9 cellular contexts compared by ENCODE assay signal in genomic region chr7:80883188-80884025, GRCh38. TPM values are rescaled to one million over a fixed set of nuclear protein-coding genes. Genes with fewer than 3 reads are reported as not detected.
DNase-seq lines count a peak whose midpoint lies in the region; TF ChIP-seq lines count a peak whose summit lies in the region.
"Had no signal": no experiment of that assay in that cellular context is flagged by ENCODE, and none has a peak within 500 bp of the region (broad histone marks: within the 10 kb centered on the region; RNA-seq: fewer than 3 reads in every experiment).

No MANE protein-coding gene starts in this region.

- H3K27ac ChIP-seq in ACC112 (ENCODE audit: low read depth, low read length): peak overlapping the region; percentile 89
- H3K27ac ChIP-seq in coronary artery: peak overlapping the region; percentile 68 to 82

- peaks cover 15% of the 10 kb centered on the region for H3K36me3 ChIP-seq in ACC112 (ENCODE audit: insufficient read depth, low read length)

- peaks cover 8% of the 10 kb centered on the region for H3K36me3 Mint-ChIP-seq in mesothelial cell of epicardium
- no peaks in the 10 kb centered on the region for H3K36me3 Mint-ChIP-seq in activated CD4-positive, alpha-beta memory T cell treated with anti-CD3 and anti-CD28 coated beads for 36 hours
- H3K36me3 Mint-ChIP-seq: memory B cell had no signal

- H3K79me2 ChIP-seq in ACC112 (ENCODE audit: control insufficient read depth, insufficient read depth, low read length, unreplicated experiment): peaks cover 43% of the 10 kb centered on the region

- H3K4me1 Mint-ChIP-seq in mesothelial cell of epicardium: peaks cover 82% of the 10 kb centered on the region
- no peaks in the 10 kb centered on the region for H3K4me1 Mint-ChIP-seq in activated CD4-positive, alpha-beta memory T cell treated with anti-CD3 and anti-CD28 coated beads for 36 hours (ENCODE audit: low read depth)
- H3K4me1 Mint-ChIP-seq: memory B cell had no signal

- H3K4me1 ChIP-seq in ACC112 (ENCODE audit: control insufficient read depth, insufficient read depth, low read length, unreplicated experiment): peaks cover 44% of the 10 kb centered on the region

- TF ChIP-seq CTCF in coronary artery (IDR thresholded peaks at IDR 0.05): no peak
- TF ChIP-seq CTCF in mesothelial cell of epicardium (IDR thresholded peaks at IDR 0.05; ENCODE audit: unreplicated experiment): no peak
- no peak for TF ChIP-seq CTCF in GM20000 (IDR thresholded peaks at IDR 0.05; ENCODE audit: extremely low read depth, missing control alignments)

- H3K27ac Mint-ChIP-seq in mesothelial cell of epicardium: peak overlapping the region; percentile 91
- H3K27ac Mint-ChIP-seq in activated CD4-positive, alpha-beta memory T cell treated with anti-CD3 and anti-CD28 coated beads for 36 hours: no peak overlapping the region
- H3K27ac Mint-ChIP-seq: memory B cell had no signal

- H3K27me3 Mint-ChIP-seq in mesothelial cell of epicardium (ENCODE audit: low read depth): no peaks in the 10 kb centered on the region
- H3K27me3 Mint-ChIP-seq in activated CD4-positive, alpha-beta memory T cell treated with anti-CD3 and anti-CD28 coated beads for 36 hours: no peaks in the 10 kb centered on the region
- H3K27me3 Mint-ChIP-seq: memory B cell had no signal

- no peak overlapping the region for H2AFZ ChIP-seq in ACC112 (ENCODE audit: low read length, unreplicated experiment)

- no peaks in the 10 kb centered on the region for H3K9me3 Mint-ChIP-seq in mesothelial cell of epicardium
- H3K9me3 Mint-ChIP-seq in activated CD4-positive, alpha-beta memory T cell treated with anti-CD3 and anti-CD28 coated beads for 36 hours: peaks cover 3% of the 10 kb centered on the region

- CTCF ChIA-PET in activated CD4-positive, alpha-beta memory T cell treated with anti-CD3 and anti-CD28 coated beads for 36 hours (lab: Charles Lee): no interaction called here

- peak; percentile 95 for DNase-seq in LoVo (ENCODE audit: low spot score)
- no peak for DNase-seq in coronary artery (ENCODE audit: low spot score)
- DNase-seq in mesothelial cell of epicardium (ENCODE audit: low spot score in 2 of 2, unreplicated experiment in 2 of 2): no peak
- no peak for DNase-seq in activated CD4-positive, alpha-beta memory T cell treated with anti-CD3 and anti-CD28 coated beads for 36 hours
- DNase-seq in NCI-H2171 (lab: John Stamatoyannopoulos, UW): no peak
- no peak for DNase-seq in GM20000 (ENCODE audit: low spot score)
- DNase-seq in NCI-H1436 treated with DMSO at 0.1 percent for 48 hours (lab: John Stamatoyannopoulos, UW): no peak

- no peaks in the 10 kb centered on the region for H3K27me3 ChIP-seq in ACC112 (ENCODE audit: insufficient read depth, low read length)

- POLR2A ChIA-PET in activated CD4-positive, alpha-beta memory T cell treated with anti-CD3 and anti-CD28 coated beads for 36 hours (lab: Charles Lee): no interaction called here

- intact Hi-C loops in activated CD4-positive, alpha-beta memory T cell treated with anti-CD3 and anti-CD28 coated beads for 36 hours (cut with micrococcal nuclease): no loop called here

- peak overlapping the region; percentile 6 for H3K4me3 Mint-ChIP-seq in mesothelial cell of epicardium
- no peak overlapping the region for H3K4me3 Mint-ChIP-seq in activated CD4-positive, alpha-beta memory T cell treated with anti-CD3 and anti-CD28 coated beads for 36 hours
- H3K4me3 Mint-ChIP-seq: memory B cell had no signal

- H3K4me3 ChIP-seq in ACC112 (ENCODE audit: low read depth, low read length) (peak overlapping the region; percentile 41), coronary artery (peak overlapping the region; percentile 34)

RNA-seq across cellular contexts. Expression of gene SEMA3C, which starts 35.4 kb away (rescaled TPM):
- 490 to 527 TPM (median 496 TPM) in 3 replicates for total RNA-seq in mesothelial cell of epicardium
- not detected for total RNA-seq in activated CD4-positive, alpha-beta memory T cell treated with anti-CD3 and anti-CD28 coated beads for 36 hours

Comparison
In these comparisons a context has a peak if more than half of its experiments do, and no peak if none do; other contexts are left out.
1. RNA of gene SEMA3C, which starts 35.4 kb away (total RNA-seq): 490 to 527 TPM in mesothelial cell of epicardium; not detected in activated CD4-positive, alpha-beta memory T cell treated with anti-CD3 and anti-CD28 coated beads for 36 hours; every median in the first group is over 100 times any median in the second.